Comparison of ENCODE assay signal across 8 cellular contexts in genomic region chr6:166382500-166382932, GRCh38. TPM values are rescaled to one million over a fixed set of nuclear protein-coding genes. Genes with fewer than 3 reads are reported as not detected.
DNase-seq lines count a peak whose midpoint lies in the region; ATAC-seq, FAIRE-seq and TF ChIP-seq lines count a peak whose summit lies in the region.

No MANE protein-coding gene starts in this region.

- 0% methylated on average over 2 of the region's 46 CpGs; no CpG with 5 or more reads in 1 of the 2 donors for WGBS in esophagus squamous epithelium, 2 donors
- 0% methylated on average over 42 to 46 of the region's 46 CpGs for WGBS in pancreas, 2 donors

- H3K36me3 ChIP-seq in CD4-positive, CD25-positive, alpha-beta regulatory T cell (ENCODE audit: control insufficient read depth, insufficient read depth, low read length) = peaks cover 2% of the 10 kb centered on the region
- H3K36me3 ChIP-seq in SJCRH30 (no peaks in the 10 kb centered on the region), esophagus squamous epithelium (no peaks in the 10 kb centered on the region), pancreas (no peaks in the 10 kb centered on the region)

- H3K9me3 Mint-ChIP-seq in CD4-positive, CD25-positive, alpha-beta regulatory T cell = no peaks in the 10 kb centered on the region

- H3K4me3 ChIP-seq in CD4-positive, CD25-positive, alpha-beta regulatory T cell (ENCODE audit: low read depth, low read length) = peak overlapping the region; percentile 37
- H3K4me3 ChIP-seq in SJCRH30 (peak overlapping the region; percentile 79), esophagus squamous epithelium (peak overlapping the region; percentile 68 to 91 (median 80)), pancreas (peak overlapping the region; percentile 73 to 97 (median 88))

- TF ChIP-seq CTCF in esophagus squamous epithelium (IDR thresholded peaks at IDR 0.05) (no peak), pancreas (IDR thresholded peaks at IDR 0.05) (no peak)

- peaks cover 5 to 22% (median 14%) of the 10 kb centered on the region in 4 donors for H3K4me1 Mint-ChIP-seq in CD4-positive, CD25-positive, alpha-beta regulatory T cell

- no peak for DNase-seq in CD4-positive, CD25-positive, alpha-beta regulatory T cell
- DNase-seq in SJCRH30 = no peak
- DNase-seq in esophagus squamous epithelium (lab: John Stamatoyannopoulos, UW) = no peak
- DNase-seq in pancreas = no peak
- DNase-seq in SKM-1 (lab: John Stamatoyannopoulos, UW; ENCODE audit: unreplicated experiment) = no peak
- no peak for DNase-seq in stimulated activated CD4-positive, alpha-beta T cell treated with anti-CD3 and anti-CD28 coated beads, Interleukin-12 subunit alpha, Interleukin-12 subunit beta, amount 100 ng/mL, for 4 hours

- no peak for TF ChIP-seq POLR2A in esophagus squamous epithelium (IDR thresholded peaks at IDR 0.05)

- H3K27me3 ChIP-seq in CD4-positive, CD25-positive, alpha-beta regulatory T cell (ENCODE audit: control insufficient read depth, insufficient read depth, low read length) = no peaks in the 10 kb centered on the region
- H3K27me3 ChIP-seq in SJCRH30 (no peaks in the 10 kb centered on the region), esophagus squamous epithelium (no peaks in the 10 kb centered on the region), pancreas (no peaks in the 10 kb centered on the region)

- H3K4me1 ChIP-seq in CD4-positive, CD25-positive, alpha-beta regulatory T cell (ENCODE audit: control insufficient read depth, insufficient read depth, low read length, poor library complexity, severe bottlenecking) = peaks cover 17% of the 10 kb centered on the region
- H3K4me1 ChIP-seq in SJCRH30 = no peaks in the 10 kb centered on the region
- peaks cover 4 to 16% (median 10%) of the 10 kb centered on the region in 3 donors for H3K4me1 ChIP-seq in esophagus squamous epithelium
- peaks cover 5 to 32% (median 11%) of the 10 kb centered on the region in 3 donors for H3K4me1 ChIP-seq in pancreas

- peak overlapping the region; percentile 93 to 99 (median 96) for H3K4me3 Mint-ChIP-seq in CD4-positive, CD25-positive, alpha-beta regulatory T cell

- H3K27ac Mint-ChIP-seq in CD4-positive, CD25-positive, alpha-beta regulatory T cell = no peak overlapping the region

- intact Hi-C loops in esophagus squamous epithelium (cut with DNase I) = loop anchor here (5.0 kb wide), 1 partner anchor 40 kb away; the partner anchor contains the start of gene SFT2D1
- intact Hi-C loops in pancreas (cut with DNase I) = no loop called here

- H3K27ac ChIP-seq in CD4-positive, CD25-positive, alpha-beta regulatory T cell (ENCODE audit: insufficient read depth, low read length, poor library complexity, severe bottlenecking) = peak overlapping the region; percentile 76
- H3K27ac ChIP-seq in SJCRH30 (no peak overlapping the region), esophagus squamous epithelium (peak overlapping the region; percentile 90 to 96 (median 92)), pancreas (peak overlapping the region; percentile 90 to 98 (median 98))

- ATAC-seq in CD4-positive, CD25-positive, alpha-beta regulatory T cell (ENCODE audit: low read depth in 2 of 2) = peak in 1 of 2 donors; percentile 1
- ATAC-seq in GM21737 (IDR thresholded peaks at IDR 0.05; ENCODE audit: unreplicated experiment) (peak; percentile 2), pancreas (peak in 3 of 4 donors; percentile 1 to 10 (median 3)), HG02588 (IDR thresholded peaks at IDR 0.05; ENCODE audit: unreplicated experiment) (no peak)

- H3K36me3 Mint-ChIP-seq in CD4-positive, CD25-positive, alpha-beta regulatory T cell = no peaks in the 10 kb centered on the region

- no peaks in the 10 kb centered on the region for H3K9me3 ChIP-seq in CD4-positive, CD25-positive, alpha-beta regulatory T cell (ENCODE audit: control insufficient read depth in 2 of 2, low read length in 2 of 2)
- H3K9me3 ChIP-seq in SJCRH30 (replicated peaks) (no peaks in the 10 kb centered on the region), esophagus squamous epithelium (no peaks in the 10 kb centered on the region), pancreas (no peaks in the 10 kb centered on the region)

- no peak for FAIRE-seq in pancreas (lab: Jason Lieb, UNC)

- H3K27me3 Mint-ChIP-seq in CD4-positive, CD25-positive, alpha-beta regulatory T cell = peaks cover 6% of the 10 kb centered on the region

RNA-seq across cellular contexts. Expression of gene MPC1, which starts 0.2 kb away (rescaled TPM):
- total RNA-seq in CD4-positive, CD25-positive, alpha-beta regulatory T cell = 25.7 TPM
- polyA plus RNA-seq in CD4-positive, CD25-positive, alpha-beta regulatory T cell = 10 to 100 TPM; 70.2 to 92.1 (median 79.2) TPM
- total RNA-seq in SJCRH30 (2014; rRNA removed; shearing (Covaris generic)) = 76.0 and 89.2 TPM in 2 replicates
- total RNA-seq in esophagus squamous epithelium = 10 to 100 TPM; 43.1 to 64.3 (median 59.5) TPM
- total RNA-seq in pancreas = 10 to 100 TPM; 17.0 to 33.0 (median 24.0) TPM
- 10 to 100 TPM; 42.6 to 56.3 TPM for polyA plus RNA-seq in pancreas

RNA-seq across cellular contexts. Expression of gene SFT2D1, which starts 40.2 kb away (rescaled TPM):
- total RNA-seq in CD4-positive, CD25-positive, alpha-beta regulatory T cell = 23.7 TPM
- polyA plus RNA-seq in CD4-positive, CD25-positive, alpha-beta regulatory T cell = 100 to 1,000 TPM in 3 of 4 donors, 10 to 100 TPM in 1; 75.8 to 109 (median 106) TPM
- total RNA-seq in SJCRH30 (2014; rRNA removed; shearing (Covaris generic)) = 70.1 and 75.8 TPM in 2 replicates
- total RNA-seq in esophagus squamous epithelium (10 to 100 TPM; 34.8 to 45.3 (median 37.1) TPM), pancreas (10 to 100 TPM; 14.5 to 31.8 (median 22.6) TPM)
- 10 to 100 TPM; 29.5 to 38.9 TPM for polyA plus RNA-seq in pancreas

Comparison
In these comparisons a context has a peak if more than half of its experiments do, and no peak if none do; other contexts are left out.
1. H3K4me3 ChIP-seq: peak in every context shown above with its lines; median percentile 88 in pancreas; 80 in esophagus squamous epithelium; 79 in SJCRH30; 37 in CD4-positive, CD25-positive, alpha-beta regulatory T cell.